24 cellular contexts compared by ENCODE assay signal in the genomic region with DNA sequence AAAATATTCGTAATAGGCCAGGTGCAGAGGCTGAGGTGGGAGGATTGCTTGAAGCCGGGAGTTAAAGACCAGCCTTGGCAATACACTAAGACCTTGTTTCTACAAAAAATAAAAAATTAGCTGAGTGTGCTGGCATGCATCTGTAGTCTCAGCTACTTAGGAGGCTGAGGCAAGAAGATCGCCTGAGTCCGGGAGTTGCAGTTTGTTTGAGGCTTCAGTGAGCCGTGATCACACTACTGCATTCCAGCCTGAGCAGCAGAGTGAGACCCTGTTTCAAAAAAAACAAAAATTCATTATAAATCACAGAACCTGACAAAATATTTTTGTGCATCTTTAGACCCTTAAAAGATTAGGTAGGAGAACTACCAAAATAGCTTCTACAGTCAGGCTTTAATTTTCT.
"Had no signal": no experiment of that assay in that cellular context is flagged by ENCODE, and none has a peak within 500 bp of the region (broad histone marks: within the 10 kb centered on the region; RNA-seq: fewer than 3 reads in every experiment).

No MANE protein-coding gene starts in this region.

- H3K4me3 Mint-ChIP-seq: immature natural killer cell; naive thymus-derived CD8-positive, alpha-beta T cell; stimulated activated effector memory CD8-positive, alpha-beta T cell treated with anti-CD3 and anti-CD28 coated beads, Interleukin-12 subunit alpha, Interleukin-12 subunit beta, amount 100 ng/mL, for 72 hours; stimulated activated naive CD8-positive, alpha-beta T cell treated with anti-CD3 and anti-CD28 coated beads, Interleukin-15, amount 100 ng/mL, for 72 hours had no signal

- ATAC-seq: heart left ventricle; left cardiac atrium; left lung; lower lobe of right lung; naive thymus-derived CD8-positive, alpha-beta T cell; right cardiac atrium; stimulated activated effector memory CD8-positive, alpha-beta T cell treated with anti-CD3 and anti-CD28 coated beads, Interleukin-12 subunit alpha, Interleukin-12 subunit beta, amount 100 ng/mL, for 72 hours; stimulated activated naive CD8-positive, alpha-beta T cell treated with anti-CD3 and anti-CD28 coated beads, Interleukin-15, amount 100 ng/mL, for 72 hours had no signal

- H3K4me1 Mint-ChIP-seq: immature natural killer cell; naive thymus-derived CD8-positive, alpha-beta T cell; stimulated activated effector memory CD8-positive, alpha-beta T cell treated with anti-CD3 and anti-CD28 coated beads, Interleukin-12 subunit alpha, Interleukin-12 subunit beta, amount 100 ng/mL, for 72 hours; stimulated activated naive CD8-positive, alpha-beta T cell treated with anti-CD3 and anti-CD28 coated beads, Interleukin-15, amount 100 ng/mL, for 72 hours had no signal

- H3K36me3 Mint-ChIP-seq: stimulated activated effector memory CD8-positive, alpha-beta T cell treated with anti-CD3 and anti-CD28 coated beads, Interleukin-12 subunit alpha, Interleukin-12 subunit beta, amount 100 ng/mL, for 72 hours had no signal

- H3K27me3 Mint-ChIP-seq: naive thymus-derived CD8-positive, alpha-beta T cell; progenitor cell of endocrine pancreas; stimulated activated naive CD8-positive, alpha-beta T cell treated with anti-CD3 and anti-CD28 coated beads, Interleukin-15, amount 100 ng/mL, for 72 hours had no signal

- H3K27ac Mint-ChIP-seq: immature natural killer cell; naive thymus-derived CD8-positive, alpha-beta T cell; progenitor cell of endocrine pancreas; stimulated activated effector memory CD8-positive, alpha-beta T cell treated with anti-CD3 and anti-CD28 coated beads, Interleukin-12 subunit alpha, Interleukin-12 subunit beta, amount 100 ng/mL, for 72 hours had no signal

- DNase-seq: heart left ventricle; hypothalamus; immature natural killer cell; kidney; left cardiac atrium; left lung; lower lobe of right lung; mammary epithelial cell; mesenchymal stem cell; naive thymus-derived CD8-positive, alpha-beta T cell; ovary; retina; right cardiac atrium; sigmoid colon; small intestine; spleen; stimulated activated CD4-positive, alpha-beta T cell treated with anti-CD3 and anti-CD28 coated beads, Interleukin-4, amount 100 ng/mL, for 24 hours; stimulated activated naive CD4-positive, alpha-beta T cell treated with Interleukin-2 at 50 U/mL for 16 hours; stimulated activated naive CD8-positive, alpha-beta T cell treated with anti-CD3 and anti-CD28 coated beads, Interleukin-15, amount 100 ng/mL, for 72 hours; substantia nigra; transverse colon; upper lobe of left lung had no signal

- H3K9me3 Mint-ChIP-seq: stimulated activated effector memory CD8-positive, alpha-beta T cell treated with anti-CD3 and anti-CD28 coated beads, Interleukin-12 subunit alpha, Interleukin-12 subunit beta, amount 100 ng/mL, for 72 hours; stimulated activated naive CD8-positive, alpha-beta T cell treated with anti-CD3 and anti-CD28 coated beads, Interleukin-15, amount 100 ng/mL, for 72 hours had no signal
